Comparison of ENCODE assay signal across 39 cellular contexts in the genomic region with DNA sequence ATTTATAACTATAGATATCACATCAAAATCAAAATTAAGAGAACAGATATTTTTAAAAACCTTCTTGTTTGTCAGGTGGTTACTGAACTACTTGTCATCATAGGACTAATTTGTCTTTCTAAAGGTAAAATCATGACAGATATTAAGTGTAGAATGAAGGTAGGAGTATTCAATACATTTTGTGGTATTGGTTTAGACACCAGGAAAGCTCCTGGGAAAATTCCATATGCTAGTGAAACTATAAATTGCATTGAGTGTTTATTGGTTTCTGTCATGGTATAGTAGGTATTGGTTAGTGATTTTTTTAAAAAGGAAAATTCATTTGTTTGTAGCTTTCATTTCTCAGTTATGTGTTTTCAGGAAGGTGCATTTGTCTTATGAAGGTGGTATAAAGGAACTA.
"Had no signal": no experiment of that assay in that cellular context is flagged by ENCODE, and none has a peak within 500 bp of the region (broad histone marks: within the 10 kb centered on the region; RNA-seq: fewer than 3 reads in every experiment).

No MANE protein-coding gene starts in this region.

- H3K9me3 ChIP-seq: adrenal gland, ascending aorta, body of pancreas, breast epithelium had no signal

- H3K4me1 Mint-ChIP-seq: activated naive CD4-positive, alpha-beta T cell treated with anti-CD3 and anti-CD28 coated beads, Interleukin-2, amount 10 ng/mL, durations not matched to agents 7 days and 5 days; activated naive CD4-positive, alpha-beta T cell treated with anti-CD3 and anti-CD28 coated beads, Interleukin-2, amount 50 U/mL, for 24 hours; activated naive CD8-positive, alpha-beta T cell treated with anti-CD3 and anti-CD28 coated beads, Interleukin-2, amount 10 ng/mL, durations not matched to agents 7 days and 5 days; activated T-helper 17 cell treated with anti-CD3 and anti-CD28 coated beads, Interleukin-2, amount 50 U/mL, for 72 hours; central memory CD8-positive, alpha-beta T cell had no signal

- H3K27ac ChIP-seq: adrenal gland, ascending aorta, body of pancreas, brain microvascular endothelial cell, breast epithelium, cardiac muscle cell had no signal

- H3K4me3 Mint-ChIP-seq: activated naive CD4-positive, alpha-beta T cell treated with anti-CD3 and anti-CD28 coated beads for 36 hours; activated naive CD4-positive, alpha-beta T cell treated with anti-CD3 and anti-CD28 coated beads, Interleukin-2, amount 10 ng/mL, durations not matched to agents 7 days and 5 days; activated naive CD4-positive, alpha-beta T cell treated with anti-CD3 and anti-CD28 coated beads, Interleukin-2, amount 50 U/mL, for 24 hours; activated naive CD8-positive, alpha-beta T cell; activated naive CD8-positive, alpha-beta T cell treated with anti-CD3 and anti-CD28 coated beads for 36 hours; activated naive CD8-positive, alpha-beta T cell treated with anti-CD3 and anti-CD28 coated beads, Interleukin-2, amount 10 ng/mL, durations not matched to agents 7 days and 5 days; activated naive CD8-positive, alpha-beta T cell treated with anti-CD3 and anti-CD28 coated beads, Interleukin-2, amount 50 U/mL, for 24 hours; activated T-cell treated with anti-CD3 and anti-CD28 coated beads, Interleukin-2, amount 50 U/mL, for 24 hours; activated T-cell treated with anti-CD3 and anti-CD28 coated beads, Interleukin-2, amount 50 U/mL, for 4 hours; activated T-cell treated with anti-CD3 and anti-CD28 coated beads, Interleukin-2, amount 50 U/mL, for 72 hours; activated T-helper 1 cell treated with anti-CD3 and anti-CD28 coated beads, Interleukin-12 subunit alpha, Interleukin-12 subunit beta, Interleukin-2, Interleukin-4 antibody, amounts not matched to agents 30 ng/mL and 10 ng/mL and 1 ng/mL, durations not matched to agents 14 hours and 24 hours and 36 hours; activated T-helper 17 cell treated with anti-CD3 and anti-CD28 coated beads, Interleukin-2, amount 50 U/mL, for 72 hours; brain; central memory CD8-positive, alpha-beta T cell had no signal

- H3K36me3 ChIP-seq: adrenal gland, ascending aorta, brain microvascular endothelial cell, cardiac muscle cell had no signal

- FAIRE-seq: astrocyte, bronchial epithelial cell, colon had no signal

- H3K27ac Mint-ChIP-seq: activated naive CD4-positive, alpha-beta T cell treated with anti-CD3 and anti-CD28 coated beads for 36 hours; activated naive CD4-positive, alpha-beta T cell treated with anti-CD3 and anti-CD28 coated beads, Interleukin-2, amount 10 ng/mL, durations not matched to agents 7 days and 5 days; activated naive CD4-positive, alpha-beta T cell treated with anti-CD3 and anti-CD28 coated beads, Interleukin-2, amount 50 U/mL, for 24 hours; activated naive CD4-positive, alpha-beta T cell treated with anti-CD3 and anti-CD28 coated beads, Interleukin-2, amount 50 U/mL, for 72 hours; activated naive CD8-positive, alpha-beta T cell; activated naive CD8-positive, alpha-beta T cell treated with anti-CD3 and anti-CD28 coated beads for 36 hours; activated naive CD8-positive, alpha-beta T cell treated with anti-CD3 and anti-CD28 coated beads, Interleukin-2, amount 10 ng/mL, durations not matched to agents 7 days and 5 days; activated naive CD8-positive, alpha-beta T cell treated with anti-CD3 and anti-CD28 coated beads, Interleukin-2, amount 50 U/mL, for 24 hours; activated T-cell treated with anti-CD3 and anti-CD28 coated beads, Interleukin-2, amount 50 U/mL, for 24 hours; activated T-cell treated with anti-CD3 and anti-CD28 coated beads, Interleukin-2, amount 50 U/mL, for 72 hours; activated T-helper 1 cell treated with anti-CD3 and anti-CD28 coated beads, Interleukin-12 subunit alpha, Interleukin-12 subunit beta, Interleukin-2, Interleukin-4 antibody, amounts not matched to agents 30 ng/mL and 10 ng/mL and 1 ng/mL, durations not matched to agents 14 hours and 24 hours and 36 hours; activated T-helper 17 cell treated with anti-CD3 and anti-CD28 coated beads, Interleukin-2, amount 50 U/mL, for 72 hours; brain had no signal

- H3K27me3 ChIP-seq: adrenal gland, ascending aorta, body of pancreas, brain microvascular endothelial cell, breast epithelium, cardiac muscle cell had no signal

- H3K9me3 Mint-ChIP-seq: activated naive CD4-positive, alpha-beta T cell treated with anti-CD3 and anti-CD28 coated beads, Interleukin-2, amount 50 U/mL, for 24 hours; activated naive CD8-positive, alpha-beta T cell treated with anti-CD3 and anti-CD28 coated beads for 36 hours; activated naive CD8-positive, alpha-beta T cell treated with anti-CD3 and anti-CD28 coated beads, Interleukin-2, amount 10 ng/mL, durations not matched to agents 7 days and 5 days; activated naive CD8-positive, alpha-beta T cell treated with anti-CD3 and anti-CD28 coated beads, Interleukin-2, amount 50 U/mL, for 24 hours; activated T-helper 1 cell treated with anti-CD3 and anti-CD28 coated beads, Interleukin-12 subunit alpha, Interleukin-12 subunit beta, Interleukin-2, Interleukin-4 antibody, amounts not matched to agents 30 ng/mL and 10 ng/mL and 1 ng/mL, durations not matched to agents 14 hours and 24 hours and 36 hours; brain had no signal

- H3K36me3 Mint-ChIP-seq: activated naive CD4-positive, alpha-beta T cell treated with anti-CD3 and anti-CD28 coated beads, Interleukin-2, amount 10 ng/mL, durations not matched to agents 7 days and 5 days; activated naive CD4-positive, alpha-beta T cell treated with anti-CD3 and anti-CD28 coated beads, Interleukin-2, amount 50 U/mL, for 24 hours; activated naive CD4-positive, alpha-beta T cell treated with anti-CD3 and anti-CD28 coated beads, Interleukin-2, amount 50 U/mL, for 72 hours; activated naive CD8-positive, alpha-beta T cell; activated naive CD8-positive, alpha-beta T cell treated with anti-CD3 and anti-CD28 coated beads for 36 hours; activated naive CD8-positive, alpha-beta T cell treated with anti-CD3 and anti-CD28 coated beads, Interleukin-2, amount 10 ng/mL, durations not matched to agents 7 days and 5 days; brain had no signal

- DNase-seq: activated effector memory CD4-positive, alpha-beta T cell treated with anti-CD3 and anti-CD28 coated beads, Interleukin-2, amount 50 U/mL, for 16 hours; activated effector memory CD4-positive, alpha-beta T cell treated with Interleukin-2 at 50 U/mL for 16 hours; activated gamma-delta T cell; activated gamma-delta T cell treated with Interleukin-2 at 50 U/mL for 16 hours; activated naive CD4-positive, alpha-beta T cell; activated naive CD4-positive, alpha-beta T cell treated with anti-CD3 and anti-CD28 coated beads for 36 hours; activated naive CD4-positive, alpha-beta T cell treated with anti-CD3 and anti-CD28 coated beads, Interleukin-2, amount 10 ng/mL, durations not matched to agents 7 days and 5 days; activated naive CD4-positive, alpha-beta T cell treated with anti-CD3 and anti-CD28 coated beads, Interleukin-2, amount 50 U/mL, for 16 hours; activated naive CD4-positive, alpha-beta T cell treated with Interleukin-2 at 50 U/mL for 16 hours; activated naive CD8-positive, alpha-beta T cell treated with anti-CD3 and anti-CD28 coated beads for 36 hours; activated naive CD8-positive, alpha-beta T cell treated with anti-CD3 and anti-CD28 coated beads, Interleukin-2, amount 10 ng/mL, durations not matched to agents 7 days and 5 days; activated naive CD8-positive, alpha-beta T cell treated with anti-CD3 and anti-CD28 coated beads, Interleukin-2, amount 50 U/mL, for 24 hours; activated T-cell treated with anti-CD3 and anti-CD28 coated beads, Interleukin-2, amount 50 U/mL, for 24 hours; activated T-cell treated with anti-CD3 and anti-CD28 coated beads, Interleukin-2, amount 50 U/mL, for 4 hours; activated T-cell treated with anti-CD3 and anti-CD28 coated beads, Interleukin-2, amount 50 U/mL, for 48 hours; activated T-cell treated with anti-CD3 and anti-CD28 coated beads, Interleukin-2, amount 50 U/mL, for 72 hours; adrenal gland; amniotic stem cell; amygdala; anterior cingulate cortex; aorta; body of pancreas; brain microvascular endothelial cell; caudate nucleus; central memory CD4-positive, alpha-beta T cell; cerebellar nuclear complex had no signal

- H3K4me1 ChIP-seq: adrenal gland, ascending aorta, breast epithelium had no signal

- ATAC-seq: activated naive CD4-positive, alpha-beta T cell treated with anti-CD3 and anti-CD28 coated beads, Interleukin-2, amount 50 U/mL, for 72 hours; activated naive CD8-positive, alpha-beta T cell treated with anti-CD3 and anti-CD28 coated beads, Interleukin-2, amount 50 U/mL, for 24 hours; activated T-cell treated with anti-CD3 and anti-CD28 coated beads, Interleukin-2, amount 50 U/mL, for 4 hours; activated T-cell treated with anti-CD3 and anti-CD28 coated beads, Interleukin-2, amount 50 U/mL, for 72 hours; activated T-helper 17 cell treated with anti-CD3 and anti-CD28 coated beads, Interleukin-2, amount 50 U/mL, for 72 hours; body of pancreas had no signal

- H3K4me3 ChIP-seq: adrenal gland, ascending aorta, body of pancreas, breast epithelium, cardiac muscle cell had no signal

- H3K27me3 Mint-ChIP-seq: activated naive CD4-positive, alpha-beta T cell treated with anti-CD3 and anti-CD28 coated beads, Interleukin-2, amount 10 ng/mL, durations not matched to agents 7 days and 5 days; activated naive CD4-positive, alpha-beta T cell treated with anti-CD3 and anti-CD28 coated beads, Interleukin-2, amount 50 U/mL, for 24 hours; activated naive CD8-positive, alpha-beta T cell; activated naive CD8-positive, alpha-beta T cell treated with anti-CD3 and anti-CD28 coated beads for 36 hours; activated naive CD8-positive, alpha-beta T cell treated with anti-CD3 and anti-CD28 coated beads, Interleukin-2, amount 10 ng/mL, durations not matched to agents 7 days and 5 days; activated T-cell treated with anti-CD3 and anti-CD28 coated beads, Interleukin-2, amount 50 U/mL, for 24 hours; activated T-helper 17 cell treated with anti-CD3 and anti-CD28 coated beads, Interleukin-2, amount 50 U/mL, for 72 hours; brain; central memory CD8-positive, alpha-beta T cell had no signal
